Comparison of ENCODE assay signal across 1 cellular context in the genomic region with DNA sequence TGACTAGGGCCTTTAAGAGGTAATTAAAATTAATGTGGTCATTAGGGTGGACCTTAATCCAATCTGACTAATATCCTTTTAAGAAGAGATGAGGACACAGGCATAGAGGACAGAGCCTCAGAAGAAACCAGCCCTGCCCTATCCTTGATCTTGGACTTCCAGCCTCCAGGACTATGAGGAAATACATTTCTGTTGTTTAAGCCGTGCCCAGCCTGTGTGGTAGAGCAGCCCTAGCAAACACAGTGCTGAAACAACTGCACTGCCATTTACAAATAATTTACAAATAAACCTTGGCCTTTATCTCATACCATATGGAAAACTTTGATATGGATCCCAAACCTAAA.
A peak's percentile ranks its signal among the peaks of the same experiment; 100 is the strongest.
TF ChIP-seq lines count a peak whose summit lies in the region.

No MANE protein-coding gene starts in this region.

TF ChIP-seq in K562, 482 proteins besides CTCF, POLR2A, EP300 and RAD21:
- TF ChIP-seq KLF1 (tag; IDR thresholded peaks at IDR 0.05) (no peak), ID3 (CRISPR knock-in tag; IDR thresholded peaks at IDR 0.05) (no peak), ID3 (tag; IDR thresholded peaks at IDR 0.05) (no peak), IFI16 (CRISPR knock-in tag; IDR thresholded peaks at IDR 0.05) (no peak), HNRNPL (IDR thresholded peaks at IDR 0.05; ENCODE audit: low read depth, low read length) (no peak), ZNF75A (CRISPR knock-in tag; IDR thresholded peaks at IDR 0.05) (no peak), NR2C2 (CRISPR knock-in tag; IDR thresholded peaks at IDR 0.05) (no peak), NR2C2 (tag; IDR thresholded peaks at IDR 0.05) (0 out of 2 replicates have a peak, but pooled peaks have one; percentile 15), TBL1XR1 (IDR thresholded peaks at IDR 0.05; ENCODE audit: low read length in 2 of 2) (no peak), NFYB (IDR thresholded peaks at IDR 0.05; ENCODE audit: extremely low read depth, insufficient read length) (no peak), ZNF766 (CRISPR knock-in tag; conservative IDR thresholded peaks at IDR 0.05) (0 out of 2 replicates have a peak, but pooled peaks have one; percentile 7), FOXJ3 (CRISPR knock-in tag; IDR thresholded peaks at IDR 0.05) (no peak), UBTF (IDR thresholded peaks at IDR 0.05; ENCODE audit: borderline replicate concordance in 1 of 2, low read depth in 2 of 2, low read length in 2 of 2) (no peak), GMEB1 (CRISPR knock-in tag; IDR thresholded peaks at IDR 0.05) (no peak)
